1 cellular context compared by ENCODE assay signal in the genomic region with DNA sequence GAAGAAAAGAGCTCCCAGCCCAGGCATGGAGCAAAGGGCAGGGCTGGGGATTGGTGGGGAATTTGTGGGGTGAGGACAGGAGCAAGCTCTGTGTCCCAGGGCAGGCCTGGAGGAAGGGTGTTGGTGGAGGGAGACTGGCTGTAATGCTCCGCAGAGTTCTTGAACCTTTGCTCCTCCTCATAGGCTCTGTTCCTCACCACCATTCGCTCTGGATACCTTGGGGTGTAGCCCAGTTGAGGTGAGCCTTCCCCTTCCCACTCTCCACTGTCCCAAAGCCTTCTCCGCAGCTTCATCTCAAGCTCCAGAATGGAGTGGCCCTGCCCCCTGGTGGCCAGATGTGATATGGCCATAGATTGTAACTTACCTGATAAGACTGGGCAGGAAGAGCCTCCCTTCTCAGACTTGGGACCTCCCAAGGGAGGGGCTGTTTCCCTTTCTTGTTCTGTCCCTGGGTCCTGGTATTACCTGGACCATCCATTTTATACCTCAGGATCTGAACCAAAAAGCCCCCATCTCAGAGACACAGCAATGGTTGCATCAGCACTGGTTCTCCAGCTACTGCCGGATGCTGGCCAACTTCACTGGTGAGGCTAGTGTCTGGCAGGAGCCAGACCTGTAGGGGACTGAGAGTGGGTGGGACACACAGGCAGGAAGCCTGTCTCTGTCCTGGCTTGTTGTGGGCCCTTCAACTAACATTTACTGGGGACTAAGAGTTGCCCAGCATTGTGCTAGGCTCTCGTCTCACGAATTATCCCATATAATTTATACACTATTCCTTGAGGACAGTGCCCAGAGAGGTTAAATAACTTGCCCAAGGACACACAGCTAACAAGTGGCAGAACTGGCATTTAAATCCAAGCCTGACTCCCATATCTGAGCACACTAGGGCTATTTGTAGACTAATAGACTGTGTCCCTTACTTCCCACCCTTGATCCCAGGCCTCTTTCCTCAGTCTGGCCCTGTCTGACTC.
TF ChIP-seq lines count a peak whose summit lies in the region.

No MANE protein-coding gene starts in this region.

TF ChIP-seq in HepG2, 621 proteins besides CTCF, POLR2A, EP300 and RAD21 (continues in another document):
- TF ChIP-seq ZNF883 (CRISPR knock-in tag; IDR thresholded peaks at IDR 0.05; ENCODE audit: not compliant biosample characterization) (peak; percentile 82), ZNF792 (CRISPR knock-in tag; IDR thresholded peaks at IDR 0.05) (no peak), ZFY (CRISPR knock-in tag; IDR thresholded peaks at IDR 0.05) (0 out of 2 replicates have a peak, but pooled peaks have one; percentile 19), ZNF687 (CRISPR knock-in tag; IDR thresholded peaks at IDR 0.05) (peak; percentile 44), ZNF839 (CRISPR knock-in tag; IDR thresholded peaks at IDR 0.05; ENCODE audit: borderline replicate concordance) (peak; percentile 69; the same call in 1 of the 2 replicates), ELF1 (CRISPR knock-in tag; IDR thresholded peaks at IDR 0.05) (0 out of 2 replicates have a peak, but pooled peaks have one; percentile 31), CSRNP1 (CRISPR knock-in tag; IDR thresholded peaks at IDR 0.05) (0 out of 2 replicates have a peak, but pooled peaks have one; percentile 34), TRAFD1 (CRISPR knock-in tag; IDR thresholded peaks at IDR 0.05; ENCODE audit: borderline replicate concordance) (0 out of 2 replicates have a peak, but pooled peaks have one; percentile 42), TCF7L2 (IDR thresholded peaks at IDR 0.05; ENCODE audit: low read depth, low read length) (no peak), ZBTB7B (CRISPR knock-in tag; IDR thresholded peaks at IDR 0.05) (0 out of 2 replicates have a peak, but pooled peaks have one; percentile 24), TARDBP (CRISPR knock-in tag; IDR thresholded peaks at IDR 0.05) (peak; percentile 30; the same call in 1 of the 2 replicates), ZXDC (CRISPR knock-in tag; IDR thresholded peaks at IDR 0.05) (no peak), FOSL2 (CRISPR knock-in tag; IDR thresholded peaks at IDR 0.05) (peak; percentile 14; the same call in 1 of the 2 replicates), STAG1 (CRISPR knock-in tag; IDR thresholded peaks at IDR 0.05) (peak; percentile 90), ZBTB4 (CRISPR knock-in tag; IDR thresholded peaks at IDR 0.05; ENCODE audit: borderline replicate concordance) (peak; percentile 61), RFX1 (IDR thresholded peaks at IDR 0.05) (no peak), POLR2G (IDR thresholded peaks at IDR 0.05; ENCODE audit: low read depth, low read length) (0 out of 2 replicates have a peak, but pooled peaks have one; percentile 7), ZNF44 (CRISPR knock-in tag; IDR thresholded peaks at IDR 0.05) (0 out of 2 replicates have a peak, but pooled peaks have one; percentile 43), SMAD3 (CRISPR knock-in tag; IDR thresholded peaks at IDR 0.05) (0 out of 2 replicates have a peak, but pooled peaks have one; percentile 67)
- TF ChIP-seq, protein P1, sequence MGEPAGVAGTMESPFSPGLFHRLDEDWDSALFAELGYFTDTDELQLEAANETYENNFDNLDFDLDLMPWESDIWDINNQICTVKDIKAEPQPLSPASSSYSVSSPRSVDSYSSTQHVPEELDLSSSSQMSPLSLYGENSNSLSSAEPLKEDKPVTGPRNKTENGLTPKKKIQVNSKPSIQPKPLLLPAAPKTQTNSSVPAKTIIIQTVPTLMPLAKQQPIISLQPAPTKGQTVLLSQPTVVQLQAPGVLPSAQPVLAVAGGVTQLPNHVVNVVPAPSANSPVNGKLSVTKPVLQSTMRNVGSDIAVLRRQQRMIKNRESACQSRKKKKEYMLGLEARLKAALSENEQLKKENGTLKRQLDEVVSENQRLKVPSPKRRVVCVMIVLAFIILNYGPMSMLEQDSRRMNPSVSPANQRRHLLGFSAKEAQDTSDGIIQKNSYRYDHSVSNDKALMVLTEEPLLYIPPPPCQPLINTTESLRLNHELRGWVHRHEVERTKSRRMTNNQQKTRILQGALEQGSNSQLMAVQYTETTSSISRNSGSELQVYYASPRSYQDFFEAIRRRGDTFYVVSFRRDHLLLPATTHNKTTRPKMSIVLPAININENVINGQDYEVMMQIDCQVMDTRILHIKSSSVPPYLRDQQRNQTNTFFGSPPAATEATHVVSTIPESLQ (CRISPR knock-in tag; conservative IDR thresholded peaks at IDR 0.05): no peak
- TF ChIP-seq, protein P2, sequence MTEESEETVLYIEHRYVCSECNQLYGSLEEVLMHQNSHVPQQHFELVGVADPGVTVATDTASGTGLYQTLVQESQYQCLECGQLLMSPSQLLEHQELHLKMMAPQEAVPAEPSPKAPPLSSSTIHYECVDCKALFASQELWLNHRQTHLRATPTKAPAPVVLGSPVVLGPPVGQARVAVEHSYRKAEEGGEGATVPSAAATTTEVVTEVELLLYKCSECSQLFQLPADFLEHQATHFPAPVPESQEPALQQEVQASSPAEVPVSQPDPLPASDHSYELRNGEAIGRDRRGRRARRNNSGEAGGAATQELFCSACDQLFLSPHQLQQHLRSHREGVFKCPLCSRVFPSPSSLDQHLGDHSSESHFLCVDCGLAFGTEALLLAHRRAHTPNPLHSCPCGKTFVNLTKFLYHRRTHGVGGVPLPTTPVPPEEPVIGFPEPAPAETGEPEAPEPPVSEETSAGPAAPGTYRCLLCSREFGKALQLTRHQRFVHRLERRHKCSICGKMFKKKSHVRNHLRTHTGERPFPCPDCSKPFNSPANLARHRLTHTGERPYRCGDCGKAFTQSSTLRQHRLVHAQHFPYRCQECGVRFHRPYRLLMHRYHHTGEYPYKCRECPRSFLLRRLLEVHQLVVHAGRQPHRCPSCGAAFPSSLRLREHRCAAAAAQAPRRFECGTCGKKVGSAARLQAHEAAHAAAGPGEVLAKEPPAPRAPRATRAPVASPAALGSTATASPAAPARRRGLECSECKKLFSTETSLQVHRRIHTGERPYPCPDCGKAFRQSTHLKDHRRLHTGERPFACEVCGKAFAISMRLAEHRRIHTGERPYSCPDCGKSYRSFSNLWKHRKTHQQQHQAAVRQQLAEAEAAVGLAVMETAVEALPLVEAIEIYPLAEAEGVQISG (CRISPR knock-in tag; IDR thresholded peaks at IDR 0.05): peak; percentile 35; the same call in 1 of the 2 replicates
- TF ChIP-seq, protein P3, sequence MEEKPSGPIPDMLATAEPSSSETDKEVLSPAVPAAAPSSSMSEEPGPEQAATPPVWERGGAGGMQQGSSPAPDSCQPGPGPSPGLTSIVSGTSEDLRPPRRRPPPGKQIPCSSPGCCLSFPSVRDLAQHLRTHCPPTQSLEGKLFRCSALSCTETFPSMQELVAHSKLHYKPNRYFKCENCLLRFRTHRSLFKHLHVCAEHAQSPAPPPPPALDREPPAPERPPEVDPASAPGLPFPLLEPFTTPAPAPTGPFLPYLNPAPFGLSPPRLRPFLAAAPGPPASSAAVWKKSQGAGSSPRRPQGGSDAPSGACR (CRISPR knock-in tag; IDR thresholded peaks at IDR 0.05): 0 out of 2 replicates have a peak, but pooled peaks have one; percentile 28
- TF ChIP-seq, protein P4, sequence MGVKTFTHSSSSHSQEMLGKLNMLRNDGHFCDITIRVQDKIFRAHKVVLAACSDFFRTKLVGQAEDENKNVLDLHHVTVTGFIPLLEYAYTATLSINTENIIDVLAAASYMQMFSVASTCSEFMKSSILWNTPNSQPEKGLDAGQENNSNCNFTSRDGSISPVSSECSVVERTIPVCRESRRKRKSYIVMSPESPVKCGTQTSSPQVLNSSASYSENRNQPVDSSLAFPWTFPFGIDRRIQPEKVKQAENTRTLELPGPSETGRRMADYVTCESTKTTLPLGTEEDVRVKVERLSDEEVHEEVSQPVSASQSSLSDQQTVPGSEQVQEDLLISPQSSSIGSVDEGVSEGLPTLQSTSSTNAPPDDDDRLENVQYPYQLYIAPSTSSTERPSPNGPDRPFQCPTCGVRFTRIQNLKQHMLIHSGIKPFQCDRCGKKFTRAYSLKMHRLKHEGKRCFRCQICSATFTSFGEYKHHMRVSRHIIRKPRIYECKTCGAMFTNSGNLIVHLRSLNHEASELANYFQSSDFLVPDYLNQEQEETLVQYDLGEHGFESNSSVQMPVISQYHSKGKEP (CRISPR knock-in tag; IDR thresholded peaks at IDR 0.05): 0 out of 2 replicates have a peak, but pooled peaks have one; percentile 36
